In genomic region chr17:29706045-29706431, GRCh38 we compare ENCODE assay signal across 9 cellular contexts.
DNase-seq lines count a peak whose midpoint lies in the region; ATAC-seq, FAIRE-seq and TF ChIP-seq lines count a peak whose summit lies in the region.
"Had no signal": no experiment of that assay in that cellular context is flagged by ENCODE, and none has a peak within 500 bp of the region (broad histone marks: within the 10 kb centered on the region; RNA-seq: fewer than 3 reads in every experiment).

No MANE protein-coding gene starts in this region.

- no peak for FAIRE-seq in HepG2 (lab: Jason Lieb, UNC)

- no peak for ATAC-seq in right lobe of liver
- no peak for ATAC-seq in HepG2
- no peak for ATAC-seq in GM21360 (IDR thresholded peaks at IDR 0.05; ENCODE audit: unreplicated experiment)

- H3K4me3 ChIP-seq in right lobe of liver (no peak overlapping the region), HepG2 (replicated peaks in 1 of 3; ENCODE audit: insufficient read depth in 1 of 3, low read depth in 2 of 3, low read length in 3 of 3) (no peak overlapping the region), muscle layer of duodenum (ENCODE audit: low read depth in 1 of 2, low read length in 2 of 2) (no peak overlapping the region), tibial artery (no peak overlapping the region)

- H4K20me1 ChIP-seq in HepG2 (ENCODE audit: insufficient read depth, low read length), result no peaks in the 10 kb centered on the region

- H3K36me3 Mint-ChIP-seq in activated T-helper 1 cell treated with anti-CD3 and anti-CD28 coated beads, Interleukin-12 subunit alpha, Interleukin-12 subunit beta, Interleukin-2, Interleukin-4 antibody, amounts not matched to agents 30 ng/mL and 10 ng/mL and 1 ng/mL, durations not matched to agents 14 hours and 24 hours and 36 hours (ENCODE audit: low read depth), result peaks cover 11% of the 10 kb centered on the region

- no peaks in the 10 kb centered on the region for H3K79me2 ChIP-seq in HepG2 (ENCODE audit: insufficient read depth, low read length)

- H3K4me3 Mint-ChIP-seq in activated T-helper 1 cell treated with anti-CD3 and anti-CD28 coated beads, Interleukin-12 subunit alpha, Interleukin-12 subunit beta, Interleukin-2, Interleukin-4 antibody, amounts not matched to agents 30 ng/mL and 10 ng/mL and 1 ng/mL, durations not matched to agents 14 hours and 24 hours and 36 hours, result peak overlapping the region; percentile 87

- TF ChIP-seq CTCF in right lobe of liver (IDR thresholded peaks at IDR 0.05) (no peak), HepG2 (CRISPR knock-in tag; IDR thresholded peaks at IDR 0.05) (no peak), tibial artery (IDR thresholded peaks at IDR 0.05) (no peak)

- no peak overlapping the region for H3K9ac ChIP-seq in HepG2 (ENCODE audit: insufficient read depth, low read depth, low read length)

- no peaks in the 10 kb centered on the region for H3K9me3 Mint-ChIP-seq in activated T-helper 1 cell treated with anti-CD3 and anti-CD28 coated beads, Interleukin-12 subunit alpha, Interleukin-12 subunit beta, Interleukin-2, Interleukin-4 antibody, amounts not matched to agents 30 ng/mL and 10 ng/mL and 1 ng/mL, durations not matched to agents 14 hours and 24 hours and 36 hours

- CTCF ChIA-PET in HepG2 (lab: Yijun Ruan, JAX; ENCODE audit: low intra/inter-chr PET ratio, low total read pairs), result no interaction called here

- H3K9me3 ChIP-seq in right lobe of liver, result no peaks in the 10 kb centered on the region
- H3K9me3 ChIP-seq in HepG2 (ENCODE audit: low read length), result no peaks in the 10 kb centered on the region
- no peaks in the 10 kb centered on the region for H3K9me3 ChIP-seq in muscle layer of duodenum (ENCODE audit: control insufficient read depth in 1 of 2, low read length in 2 of 2)
- H3K9me3 ChIP-seq in tibial artery, result no peaks in the 10 kb centered on the region

- H3K27me3 Mint-ChIP-seq in activated T-helper 1 cell treated with anti-CD3 and anti-CD28 coated beads, Interleukin-12 subunit alpha, Interleukin-12 subunit beta, Interleukin-2, Interleukin-4 antibody, amounts not matched to agents 30 ng/mL and 10 ng/mL and 1 ng/mL, durations not matched to agents 14 hours and 24 hours and 36 hours (ENCODE audit: insufficient read depth), result no peaks in the 10 kb centered on the region

- H2AFZ ChIP-seq in HepG2 (ENCODE audit: low read length), result no peak overlapping the region

- no TSS peak for BruUV-seq in HepG2 (replicated peaks; lab: Mats Ljungman, UMichigan)

- peaks cover 41% of the 10 kb centered on the region for H3K4me1 Mint-ChIP-seq in activated T-helper 1 cell treated with anti-CD3 and anti-CD28 coated beads, Interleukin-12 subunit alpha, Interleukin-12 subunit beta, Interleukin-2, Interleukin-4 antibody, amounts not matched to agents 30 ng/mL and 10 ng/mL and 1 ng/mL, durations not matched to agents 14 hours and 24 hours and 36 hours (ENCODE audit: low read depth)

- POLR2A ChIA-PET in HepG2 (lab: Yijun Ruan, JAX), result no interaction called here

- H3K27ac ChIP-seq in right lobe of liver (peak overlapping the region in 2 of 3 donors; percentile 71 to 73), HepG2 (ENCODE audit: extremely low read length, insufficient read depth, low read length) (no peak overlapping the region), muscle layer of duodenum (ENCODE audit: low read length) (peak overlapping the region; percentile 41), tibial artery (no peak overlapping the region)

- no peak for TF ChIP-seq RAD21 in HepG2 (CRISPR knock-in tag; IDR thresholded peaks at IDR 0.05)

- H3K4me1 ChIP-seq in right lobe of liver, result peaks cover 0 to 9% (median 0%) of the 10 kb centered on the region in 4 donors
- peaks cover 16% of the 10 kb centered on the region for H3K4me1 ChIP-seq in HepG2 (ENCODE audit: insufficient read depth, low read length)
- H3K4me1 ChIP-seq in muscle layer of duodenum (ENCODE audit: control insufficient read depth in 1 of 2, insufficient read depth in 2 of 2, low read length in 2 of 2), result peaks cover 6 to 12% of the 10 kb centered on the region in 2 donors
- peaks cover 0 to 19% (median 4%) of the 10 kb centered on the region in 4 donors for H3K4me1 ChIP-seq in tibial artery

- H3K27me3 ChIP-seq in right lobe of liver, result no peaks in the 10 kb centered on the region
- no peaks in the 10 kb centered on the region for H3K27me3 ChIP-seq in HepG2 (ENCODE audit: control insufficient read depth in 1 of 2, insufficient read depth in 2 of 2, low read length in 2 of 2)
- H3K27me3 ChIP-seq in muscle layer of duodenum (ENCODE audit: low read depth, low read length), result no peaks in the 10 kb centered on the region
- H3K27me3 ChIP-seq in tibial artery, result no peaks in the 10 kb centered on the region

- no peak for TF ChIP-seq EP300 in HepG2 (IDR thresholded peaks at IDR 0.05; ENCODE audit: low read depth in 2 of 2, low read length in 2 of 2)
- TF ChIP-seq EP300 in HepG2 (CRISPR knock-in tag; IDR thresholded peaks at IDR 0.05; ENCODE audit: borderline replicate concordance), result no peak

- in situ Hi-C loops in HepG2 (cut with HindIII; ENCODE audit: extremely low pct_ligation_motif_present, low pct_unique_long_range_greater_than_20kb), result no loop called here

- H3K36me3 ChIP-seq in right lobe of liver (peaks cover 0 to 6% (median 0%) of the 10 kb centered on the region in 4 donors), HepG2 (replicated peaks in 1 of 2; ENCODE audit: control insufficient read depth in 1 of 2, insufficient read depth in 2 of 2, low read length in 2 of 2) (0 out of 5 replicates have a peak, but pooled peaks cover 0 to 4% of the 10 kb centered on the region in 2 experiments), muscle layer of duodenum (ENCODE audit: control insufficient read depth in 1 of 2, insufficient read depth in 2 of 2, low read length in 2 of 2) (peaks cover 0 to 8% of the 10 kb centered on the region in 2 donors), tibial artery (peaks cover 0 to 13% (median 13%) of the 10 kb centered on the region in 3 donors)

- peak overlapping the region; percentile 90 for H3K27ac Mint-ChIP-seq in activated T-helper 1 cell treated with anti-CD3 and anti-CD28 coated beads, Interleukin-12 subunit alpha, Interleukin-12 subunit beta, Interleukin-2, Interleukin-4 antibody, amounts not matched to agents 30 ng/mL and 10 ng/mL and 1 ng/mL, durations not matched to agents 14 hours and 24 hours and 36 hours

- DNase-seq in right lobe of liver (no peak), HepG2 (ENCODE audit: low spot score) (no peak), tibial artery (no peak), SKM-1 treated with dmso at 0.1 percent for 144 hours (lab: John Stamatoyannopoulos, UW; ENCODE audit: unreplicated experiment) (no peak), ecto neural progenitor cell (ENCODE audit: low spot score) (no peak)
- no peak for DNase-seq in activated T-helper 1 cell treated with anti-CD3 and anti-CD28 coated beads, Interleukin-12 subunit alpha, Interleukin-12 subunit beta, Interleukin-2, Interleukin-4 antibody, amounts not matched to agents 30 ng/mL and 10 ng/mL and 1 ng/mL, durations not matched to agents 14 hours and 24 hours and 36 hours (ENCODE audit: low spot score)
- DNase-seq: NCI-H446 had no signal

- H3K4me2 ChIP-seq in HepG2 (ENCODE audit: low read depth, low read length), result no peak overlapping the region

- intact Hi-C loops in right lobe of liver (cut with DNase I), result no loop called here
- intact Hi-C loops in HepG2 (cut with micrococcal nuclease; ENCODE audit: unreplicated experiment), result no loop called here
- intact Hi-C loops in activated T-helper 1 cell treated with anti-CD3 and anti-CD28 coated beads, Interleukin-12 subunit alpha, Interleukin-12 subunit beta, Interleukin-2, Interleukin-4 antibody, amounts not matched to agents 30 ng/mL and 10 ng/mL and 1 ng/mL, durations not matched to agents 14 hours and 24 hours and 36 hours (cut with micrococcal nuclease), result loop anchor here (1.0 to 10.0 kb wide), 8 partner anchors 14 to 659 kb away; partner anchors contain the start of genes CORO6 and SSH2
- intact Hi-C loops in tibial artery (cut with DNase I; ENCODE audit: low total_unique reads), result no loop called here

- no peak for TF ChIP-seq POLR2A in right lobe of liver (IDR thresholded peaks at IDR 0.05)
- TF ChIP-seq POLR2A in HepG2 (IDR thresholded peaks at IDR 0.05; ENCODE audit: insufficient read depth in 1 of 2, low read depth in 2 of 2, low read length in 2 of 2), result no peak

TF ChIP-seq in HepG2, 621 proteins besides CTCF, POLR2A, EP300 and RAD21 (continues in another document):
- TF ChIP-seq ZNF281 (CRISPR knock-in tag; IDR thresholded peaks at IDR 0.05; ENCODE audit: borderline replicate concordance) (no peak), REPIN1 (CRISPR knock-in tag; IDR thresholded peaks at IDR 0.05; ENCODE audit: borderline replicate concordance, low read depth) (no peak), ZNF274 (CRISPR knock-in tag; IDR thresholded peaks at IDR 0.05) (no peak), ZNF24 (IDR thresholded peaks at IDR 0.05) (no peak), CENPT (CRISPR knock-in tag; IDR thresholded peaks at IDR 0.05; ENCODE audit: low read depth) (no peak), SNAPC2 (CRISPR knock-in tag; IDR thresholded peaks at IDR 0.05) (no peak), ZNF563 (CRISPR knock-in tag; IDR thresholded peaks at IDR 0.05) (no peak), HMG20A (CRISPR knock-in tag; IDR thresholded peaks at IDR 0.05; ENCODE audit: borderline replicate concordance) (no peak)

Comparison
In these comparisons a context has a peak if more than half of its experiments do, and no peak if none do; other contexts are left out.
1. H3K27ac ChIP-seq: peak in right lobe of liver (2 of 3) and muscle layer of duodenum (single experiment); none in HepG2 (single experiment) and tibial artery (0 of 2).